ENCODE assay signal across 7 cellular contexts in genomic region chr5:149732500-149733128, GRCh38. TPM values are rescaled to one million over a fixed set of nuclear protein-coding genes. Genes with fewer than 3 reads are reported as not detected.
DNase-seq lines count a peak whose midpoint lies in the region; ATAC-seq and TF ChIP-seq lines count a peak whose summit lies in the region.

No MANE protein-coding gene starts in this region.

- no peaks in the 10 kb centered on the region for H3K27me3 Mint-ChIP-seq in activated naive CD8-positive, alpha-beta T cell

- DNase-seq in KBM-7 (peak; percentile 59), smooth muscle cell (lab: John Stamatoyannopoulos, UW; ENCODE audit: unreplicated experiment) (no peak), HCEC 1CT (no peak), NCI-H69 (lab: John Stamatoyannopoulos, UW) (no peak)

- in situ Hi-C loops in KBM-7 (cut with MboI; ENCODE audit: low pct_unique_long_range_greater_than_20kb, low sequenced_read_pairs): no loop called here

- peak overlapping the region; percentile 76 for H3K4me3 ChIP-seq in iPS-20b (ENCODE audit: low read length)
- peak overlapping the region; percentile 94 for H3K4me3 ChIP-seq in smooth muscle cell

- TF ChIP-seq CTCF in smooth muscle cell (IDR thresholded peaks at IDR 0.05; ENCODE audit: borderline replicate concordance, insufficient read depth, poor library complexity, severe bottlenecking): no peak

- H4K20me1 ChIP-seq in smooth muscle cell (ENCODE audit: low read depth): no peaks in the 10 kb centered on the region

- no peak for ATAC-seq in GM21717 (IDR thresholded peaks at IDR 0.05; ENCODE audit: unreplicated experiment)

- H3K4me1 ChIP-seq in iPS-20b (ENCODE audit: insufficient read depth, low read length) (peaks cover 10% of the 10 kb centered on the region; the same call in 1 of the 2 replicates), smooth muscle cell (ENCODE audit: low read depth) (peaks cover 13% of the 10 kb centered on the region)

- H3K4me3 Mint-ChIP-seq in activated naive CD8-positive, alpha-beta T cell: peak overlapping the region; percentile 88

- no peaks in the 10 kb centered on the region for H3K9me3 Mint-ChIP-seq in activated naive CD8-positive, alpha-beta T cell (ENCODE audit: low read depth)

- H3K9ac ChIP-seq in iPS-20b (ENCODE audit: low read depth, low read length): peak overlapping the region; percentile 37; the same call in 1 of the 2 replicates
- peak overlapping the region; percentile 69 for H3K9ac ChIP-seq in smooth muscle cell (ENCODE audit: low read depth)

- 46% methylated on average over 11 of the region's 11 CpGs for WGBS in smooth muscle cell (ENCODE audit: low lambda C conversion rate)

- H3K4me2 ChIP-seq in smooth muscle cell: peak overlapping the region; percentile 99

- H3K36me3 ChIP-seq in iPS-20b (ENCODE audit: insufficient read depth, low read depth, low read length): no peaks in the 10 kb centered on the region
- H3K36me3 ChIP-seq in smooth muscle cell (ENCODE audit: low read depth): no peaks in the 10 kb centered on the region

- H3K27me3 ChIP-seq in iPS-20b (ENCODE audit: insufficient read depth, low read length) (peaks cover 29% of the 10 kb centered on the region), smooth muscle cell (ENCODE audit: low read depth) (no peaks in the 10 kb centered on the region)

- no peaks in the 10 kb centered on the region for H3K36me3 Mint-ChIP-seq in activated naive CD8-positive, alpha-beta T cell

- H3F3A ChIP-seq in smooth muscle cell (ENCODE audit: low read depth): no peaks in the 10 kb centered on the region

- peaks cover 8% of the 10 kb centered on the region for H3K79me2 ChIP-seq in smooth muscle cell (ENCODE audit: low read depth)

- H3K27ac ChIP-seq in iPS-20b (ENCODE audit: low read length) (no peak overlapping the region), smooth muscle cell (ENCODE audit: low read depth) (no peak overlapping the region)

- no peaks in the 10 kb centered on the region for H3K9me3 ChIP-seq in iPS-20b (ENCODE audit: insufficient read depth, low read depth, low read length)
- no peaks in the 10 kb centered on the region for H3K9me3 ChIP-seq in smooth muscle cell (replicated peaks; ENCODE audit: low read depth)

- peak overlapping the region; percentile 95 for H2AFZ ChIP-seq in smooth muscle cell (ENCODE audit: low read depth)

- peak overlapping the region; percentile 17 for H3K27ac Mint-ChIP-seq in activated naive CD8-positive, alpha-beta T cell

- peaks cover 14% of the 10 kb centered on the region for H3K4me1 Mint-ChIP-seq in activated naive CD8-positive, alpha-beta T cell (ENCODE audit: low read depth)

RNA-seq across cellular contexts. Expression of gene PPARGC1B, which starts 2.5 kb away (rescaled TPM):
- 1.3 and 3.3 TPM in 2 replicates for total RNA-seq in smooth muscle cell
- 1.1 and 1.7 TPM in 2 replicates for polyA plus RNA-seq in smooth muscle cell
